Comparison of ENCODE assay signal across 15 cellular contexts in genomic region chr3:69443554-69443953, GRCh38. TPM values are rescaled to one million over a fixed set of nuclear protein-coding genes. Genes with fewer than 3 reads are reported as not detected.
DNase-seq lines count a peak whose midpoint lies in the region; TF ChIP-seq lines count a peak whose summit lies in the region.
"Had no signal": no experiment of that assay in that cellular context is flagged by ENCODE, and none has a peak within 500 bp of the region (broad histone marks: within the 10 kb centered on the region; RNA-seq: fewer than 3 reads in every experiment).

No MANE protein-coding gene starts in this region.

- no peak overlapping the region for H3K27ac Mint-ChIP-seq in CD8-positive, alpha-beta memory T cell
- H3K27ac Mint-ChIP-seq: CD4-positive, CD25-positive, alpha-beta regulatory T cell had no signal

- TF ChIP-seq POLR2A in uterus (IDR thresholded peaks at IDR 0.05) = no peak

- H3K4me3 Mint-ChIP-seq in CD8-positive, alpha-beta memory T cell = no peak overlapping the region
- H3K4me3 Mint-ChIP-seq: CD4-positive, CD25-positive, alpha-beta regulatory T cell had no signal

- POLR2A ChIA-PET in CD8-positive, alpha-beta memory T cell (lab: Charles Lee) = no interaction called here

- in situ Hi-C loops in G401 (cut with HindIII; ENCODE audit: low sequenced_read_pairs) = no loop called here

- peaks cover 3 to 7% (median 7%) of the 10 kb centered on the region in 3 donors for H3K4me1 Mint-ChIP-seq in CD8-positive, alpha-beta memory T cell

- CTCF ChIA-PET in CD8-positive, alpha-beta memory T cell (lab: Charles Lee) = no interaction called here

- H3K9me3 Mint-ChIP-seq in CD8-positive, alpha-beta memory T cell = no peaks in the 10 kb centered on the region
- H3K9me3 Mint-ChIP-seq: CD4-positive, CD25-positive, alpha-beta regulatory T cell had no signal

- no peaks in the 10 kb centered on the region for H3K36me3 ChIP-seq in adipocyte (ENCODE audit: control insufficient read depth, insufficient read depth, low read length, severe bottlenecking)
- H3K36me3 ChIP-seq in H7 (replicated peaks; ENCODE audit: control insufficient read depth, insufficient read depth, low read length) = no peaks in the 10 kb centered on the region
- H3K36me3 ChIP-seq in uterus = no peaks in the 10 kb centered on the region
- H3K36me3 ChIP-seq in CD8-positive, alpha-beta memory T cell (ENCODE audit: insufficient read depth, low read length) = no peaks in the 10 kb centered on the region

- H3K27me3 Mint-ChIP-seq in CD8-positive, alpha-beta memory T cell = peaks cover 0 to 4% of the 10 kb centered on the region in 2 donors
- H3K27me3 Mint-ChIP-seq: CD4-positive, CD25-positive, alpha-beta regulatory T cell had no signal

- H3K36me3 Mint-ChIP-seq in CD8-positive, alpha-beta memory T cell = no peaks in the 10 kb centered on the region
- H3K36me3 Mint-ChIP-seq: CD4-positive, CD25-positive, alpha-beta regulatory T cell had no signal

- H3K4me1 ChIP-seq in adipocyte (ENCODE audit: control insufficient read depth, insufficient read depth, low read length) = peaks cover 4% of the 10 kb centered on the region
- no peaks in the 10 kb centered on the region for H3K4me1 ChIP-seq in uterus
- no peaks in the 10 kb centered on the region for H3K4me1 ChIP-seq in CD8-positive, alpha-beta memory T cell (ENCODE audit: insufficient read depth, low read length)

- H3K4me3 ChIP-seq in adipocyte (ENCODE audit: low read length) (no peak overlapping the region), fibroblast of villous mesenchyme (ENCODE audit: low read depth, low read length) (no peak overlapping the region), retinal pigment epithelial cell (ENCODE audit: low read length) (no peak overlapping the region), H7 (ENCODE audit: insufficient read depth, low read depth, low read length) (no peak overlapping the region), uterus (no peak overlapping the region)
- H3K4me3 ChIP-seq in CD8-positive, alpha-beta memory T cell (ENCODE audit: low read length) = no peak overlapping the region

- no peak overlapping the region for H3K27ac ChIP-seq in uterus
- no peak overlapping the region for H3K27ac ChIP-seq in CD8-positive, alpha-beta memory T cell (ENCODE audit: low read depth, low read length)

- TF ChIP-seq CTCF in fibroblast of villous mesenchyme (IDR thresholded peaks at IDR 0.05; ENCODE audit: insufficient read depth, low read depth, low read length) (no peak), retinal pigment epithelial cell (conservative IDR thresholded peaks at IDR 0.05; ENCODE audit: low read depth, low read length) (no peak), uterus (IDR thresholded peaks at IDR 0.05) (no peak)

- no peak overlapping the region for H3K9ac ChIP-seq in adipocyte (ENCODE audit: low read length)

- H3K27me3 ChIP-seq in adipocyte (replicated peaks; ENCODE audit: control insufficient read depth, insufficient read depth, low read length) (peaks cover 5% of the 10 kb centered on the region), H7 (ENCODE audit: control insufficient read depth, insufficient read depth, low read length) (no peaks in the 10 kb centered on the region), uterus (no peaks in the 10 kb centered on the region)
- no peaks in the 10 kb centered on the region for H3K27me3 ChIP-seq in CD8-positive, alpha-beta memory T cell (ENCODE audit: insufficient read depth, low read length, poor library complexity, severe bottlenecking)

- intact Hi-C loops in uterus (cut with DNase I; ENCODE audit: low total_unique reads) = no loop called here

- H3K9me3 ChIP-seq in adipocyte (ENCODE audit: control insufficient read depth, low read length) = no peaks in the 10 kb centered on the region
- H3K9me3 ChIP-seq in uterus = no peaks in the 10 kb centered on the region
- no peaks in the 10 kb centered on the region for H3K9me3 ChIP-seq in CD8-positive, alpha-beta memory T cell (ENCODE audit: low read length)

- DNase-seq in G401 (ENCODE audit: low spot score) (peak; percentile 37), adipocyte (ENCODE audit: low read depth) (peak; percentile 15), fibroblast of villous mesenchyme (ENCODE audit: low read depth) (peak; percentile 55), retinal pigment epithelial cell (ENCODE audit: low read depth) (peak; percentile 61), H7 (no peak), uterus (no peak)
- DNase-seq in activated CD4-positive, CD25-positive, alpha-beta regulatory T cell (lab: John Stamatoyannopoulos, UW) = no peak
- DNase-seq in CD8-positive, alpha-beta memory T cell = no peak
- DNase-seq: CD4-positive, CD25-positive, alpha-beta regulatory T cell; DMS79; MV-4-11; NCI-H1417 treated with DMSO at 0.1 percent for 48 hours; NCI-H2029 treated with DMSO at 0.1 percent for 48 hours; NCI-H510A treated with DMSO at 0.1 percent for 48 hours; Right ventricle myocardium superior had no signal

RNA-seq across cellular contexts. Expression of gene FRMD4B, which starts 57.7 kb away (rescaled TPM):
- total RNA-seq in G401 (2014; rRNA removed; shearing (Covaris generic)) = 17.7 and 19.9 TPM in 2 replicates
- total RNA-seq in fibroblast of villous mesenchyme (under 0.01 TPM in 2 replicates), uterus (10 to 100 TPM in 3 of 4 donors, 1 to 10 TPM in 1; 9.4 to 87.0 (median 23.6) TPM)
- total RNA-seq in H7 (2014; rRNA removed; shearing (Covaris generic)) = 1.0 and 1.6 TPM in 2 replicates
- total RNA-seq in CD8-positive, alpha-beta memory T cell = 10 to 100 TPM; 40.3 to 41.1 TPM
- polyA plus RNA-seq in CD8-positive, alpha-beta memory T cell = 3.0 TPM

Comparison
In these comparisons a context has a peak if more than half of its experiments do, and no peak if none do; other contexts are left out.
1. DNase-seq: peak in G401 (single experiment), adipocyte (single experiment), fibroblast of villous mesenchyme (single experiment) and retinal pigment epithelial cell (single experiment); none in activated CD4-positive, CD25-positive, alpha-beta regulatory T cell (0 of 4), H7 (single experiment), uterus (0 of 2) and CD8-positive, alpha-beta memory T cell (0 of 5).